In the genomic region with DNA sequence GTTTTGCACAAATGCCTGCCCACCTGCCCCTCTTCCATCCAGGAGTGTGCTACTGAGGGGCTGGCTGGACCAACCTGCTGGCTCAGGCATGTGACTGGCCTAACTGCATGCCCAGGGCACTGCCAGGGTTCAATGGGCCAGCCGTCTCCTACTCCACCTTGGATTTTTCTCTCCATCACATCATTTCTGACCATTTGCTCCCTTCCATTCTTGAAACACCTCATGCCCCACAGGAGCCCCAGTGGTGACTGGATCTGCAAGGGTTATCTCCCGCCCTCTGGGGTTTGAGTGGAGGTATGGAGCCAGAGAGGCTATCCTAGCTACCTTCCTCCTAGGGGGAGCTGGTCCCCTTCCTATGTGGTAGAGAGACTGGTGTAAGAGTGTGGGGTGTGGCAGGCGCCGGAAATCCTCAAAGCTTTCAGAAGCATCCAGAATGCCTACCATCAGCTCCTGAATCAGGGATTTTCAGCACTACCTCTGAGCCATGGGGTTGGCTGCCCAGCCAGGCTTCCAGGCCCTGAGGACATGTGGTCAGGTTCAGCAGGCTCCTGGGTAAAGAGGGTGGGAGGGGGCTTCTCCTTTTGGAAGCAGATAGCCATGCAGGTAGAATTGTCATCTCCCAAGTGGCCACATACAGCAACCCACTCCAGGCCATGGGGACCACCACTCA, we compare ENCODE assay signal across 15 cellular contexts.
"Had no signal": no experiment of that assay in that cellular context is flagged by ENCODE, and none has a peak within 500 bp of the region (broad histone marks: within the 10 kb centered on the region; RNA-seq: fewer than 3 reads in every experiment).

No MANE protein-coding gene starts in this region.

- H3K27me3 ChIP-seq: dorsolateral prefrontal cortex, esophagus squamous epithelium had no signal

- DNase-seq: activated CD4-positive, alpha-beta T cell treated with anti-CD3 and anti-CD28 coated beads for 4 hours; activated CD8-positive, alpha-beta T cell treated with anti-CD3 and anti-CD28 coated beads, Interleukin-2, amount 10 ng/mL, durations not matched to agents 7 days and 5 days; activated effector memory CD4-positive, alpha-beta T cell treated with anti-CD3 and anti-CD28 coated beads, Interleukin-2, amount 50 U/mL, for 16 hours; activated naive CD8-positive, alpha-beta T cell treated with anti-CD3 and anti-CD28 coated beads for 36 hours; activated T-cell treated with anti-CD3 and anti-CD28 coated beads, Interleukin-2, amount 50 U/mL, for 1 hour; dorsolateral prefrontal cortex; esophagus squamous epithelium; foreskin fibroblast; glutamatergic neuron; stimulated activated CD4-positive, alpha-beta T cell treated with anti-CD3 and anti-CD28 coated beads, Interleukin-15, amount 100 ng/mL, for 24 hours; stimulated activated CD4-positive, alpha-beta T cell treated with anti-CD3 and anti-CD28 coated beads, Interleukin-4, amount 100 ng/mL, for 24 hours; SW 1271 had no signal

- H3K27ac ChIP-seq: esophagus squamous epithelium, parathyroid adenoma, thoracic aorta had no signal

- H3K9me3 ChIP-seq: esophagus squamous epithelium, thoracic aorta had no signal

- H3K9ac ChIP-seq: parathyroid adenoma had no signal

- H3K36me3 ChIP-seq: thoracic aorta had no signal

- ATAC-seq: activated CD8-positive, alpha-beta T cell treated with anti-CD3 and anti-CD28 coated beads, Interleukin-2, amount 10 ng/mL, durations not matched to agents 7 days and 5 days; stimulated activated naive CD8-positive, alpha-beta T cell treated with anti-CD3 and anti-CD28 coated beads, Interleukin-15, amount 100 ng/mL, for 72 hours had no signal

- H3K4me3 ChIP-seq: dorsolateral prefrontal cortex, esophagus squamous epithelium, thoracic aorta had no signal
